ENCODE assay signal across 1 cellular context in the genomic region with DNA sequence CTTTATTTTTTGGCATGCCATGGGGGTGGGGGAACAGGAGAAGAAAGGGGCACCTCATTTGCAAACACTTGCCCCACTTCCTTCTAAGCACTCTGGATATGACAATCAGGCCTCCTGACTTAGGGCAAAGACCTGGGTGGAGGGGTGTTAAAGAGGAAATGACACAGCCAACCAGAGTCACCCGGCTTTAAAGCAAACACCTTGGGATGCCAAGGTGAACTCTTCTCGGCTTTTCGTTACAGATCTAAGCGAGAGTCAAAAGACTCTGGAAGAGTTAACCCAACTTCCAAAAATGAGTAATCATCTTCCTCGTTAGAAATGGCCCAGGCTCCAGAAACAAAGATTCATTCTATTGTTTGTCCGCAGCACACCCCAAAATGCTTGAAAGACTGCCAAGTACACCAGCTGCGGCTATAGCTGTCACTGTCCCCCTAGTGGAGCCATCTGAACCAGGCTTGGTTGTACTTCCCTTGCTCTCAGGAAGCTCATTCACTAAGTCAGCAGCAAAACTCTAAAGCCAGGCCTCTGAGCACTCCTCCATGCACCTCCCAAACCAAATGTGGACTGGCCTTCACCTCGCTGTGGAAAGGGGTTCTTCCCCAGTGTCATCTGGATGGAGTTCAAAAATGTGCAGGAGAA.
TF ChIP-seq lines count a peak whose summit lies in the region.

No MANE protein-coding gene starts in this region.

TF ChIP-seq in GM12878, 131 proteins besides CTCF, POLR2A, EP300 and RAD21 (continued from another document):
- TF ChIP-seq, protein P1, sequence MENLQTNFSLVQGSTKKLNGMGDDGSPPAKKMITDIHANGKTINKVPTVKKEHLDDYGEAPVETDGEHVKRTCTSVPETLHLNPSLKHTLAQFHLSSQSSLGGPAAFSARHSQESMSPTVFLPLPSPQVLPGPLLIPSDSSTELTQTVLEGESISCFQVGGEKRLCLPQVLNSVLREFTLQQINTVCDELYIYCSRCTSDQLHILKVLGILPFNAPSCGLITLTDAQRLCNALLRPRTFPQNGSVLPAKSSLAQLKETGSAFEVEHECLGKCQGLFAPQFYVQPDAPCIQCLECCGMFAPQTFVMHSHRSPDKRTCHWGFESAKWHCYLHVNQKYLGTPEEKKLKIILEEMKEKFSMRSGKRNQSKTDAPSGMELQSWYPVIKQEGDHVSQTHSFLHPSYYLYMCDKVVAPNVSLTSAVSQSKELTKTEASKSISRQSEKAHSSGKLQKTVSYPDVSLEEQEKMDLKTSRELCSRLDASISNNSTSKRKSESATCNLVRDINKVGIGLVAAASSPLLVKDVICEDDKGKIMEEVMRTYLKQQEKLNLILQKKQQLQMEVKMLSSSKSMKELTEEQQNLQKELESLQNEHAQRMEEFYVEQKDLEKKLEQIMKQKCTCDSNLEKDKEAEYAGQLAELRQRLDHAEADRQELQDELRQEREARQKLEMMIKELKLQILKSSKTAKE (IDR thresholded peaks at IDR 0.05; ENCODE audit: low read depth, poor library complexity, severe bottlenecking): peak; percentile 78
- 0 out of 2 replicates have a peak, but pooled peaks have one; percentile 18 for TF ChIP-seq RCOR1 (conservative IDR thresholded peaks at IDR 0.05; ENCODE audit: low read depth, low read length)
- TF ChIP-seq, protein P2, sequence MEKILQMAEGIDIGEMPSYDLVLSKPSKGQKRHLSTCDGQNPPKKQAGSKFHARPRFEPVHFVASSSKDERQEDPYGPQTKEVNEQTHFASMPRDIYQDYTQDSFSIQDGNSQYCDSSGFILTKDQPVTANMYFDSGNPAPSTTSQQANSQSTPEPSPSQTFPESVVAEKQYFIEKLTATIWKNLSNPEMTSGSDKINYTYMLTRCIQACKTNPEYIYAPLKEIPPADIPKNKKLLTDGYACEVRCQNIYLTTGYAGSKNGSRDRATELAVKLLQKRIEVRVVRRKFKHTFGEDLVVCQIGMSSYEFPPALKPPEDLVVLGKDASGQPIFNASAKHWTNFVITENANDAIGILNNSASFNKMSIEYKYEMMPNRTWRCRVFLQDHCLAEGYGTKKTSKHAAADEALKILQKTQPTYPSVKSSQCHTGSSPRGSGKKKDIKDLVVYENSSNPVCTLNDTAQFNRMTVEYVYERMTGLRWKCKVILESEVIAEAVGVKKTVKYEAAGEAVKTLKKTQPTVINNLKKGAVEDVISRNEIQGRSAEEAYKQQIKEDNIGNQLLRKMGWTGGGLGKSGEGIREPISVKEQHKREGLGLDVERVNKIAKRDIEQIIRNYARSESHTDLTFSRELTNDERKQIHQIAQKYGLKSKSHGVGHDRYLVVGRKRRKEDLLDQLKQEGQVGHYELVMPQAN (conservative IDR thresholded peaks at IDR 0.05): no peak
- TF ChIP-seq ZNF622 (IDR thresholded peaks at IDR 0.05): no peak
- peak; percentile 89 for TF ChIP-seq JUNB (IDR thresholded peaks at IDR 0.05)
- TF ChIP-seq LARP7 (IDR thresholded peaks at IDR 0.05): no peak
- peak; percentile 44; the same call in 1 of the 2 replicates for TF ChIP-seq RAD51 (IDR thresholded peaks at IDR 0.05)
- TF ChIP-seq, protein P3, sequence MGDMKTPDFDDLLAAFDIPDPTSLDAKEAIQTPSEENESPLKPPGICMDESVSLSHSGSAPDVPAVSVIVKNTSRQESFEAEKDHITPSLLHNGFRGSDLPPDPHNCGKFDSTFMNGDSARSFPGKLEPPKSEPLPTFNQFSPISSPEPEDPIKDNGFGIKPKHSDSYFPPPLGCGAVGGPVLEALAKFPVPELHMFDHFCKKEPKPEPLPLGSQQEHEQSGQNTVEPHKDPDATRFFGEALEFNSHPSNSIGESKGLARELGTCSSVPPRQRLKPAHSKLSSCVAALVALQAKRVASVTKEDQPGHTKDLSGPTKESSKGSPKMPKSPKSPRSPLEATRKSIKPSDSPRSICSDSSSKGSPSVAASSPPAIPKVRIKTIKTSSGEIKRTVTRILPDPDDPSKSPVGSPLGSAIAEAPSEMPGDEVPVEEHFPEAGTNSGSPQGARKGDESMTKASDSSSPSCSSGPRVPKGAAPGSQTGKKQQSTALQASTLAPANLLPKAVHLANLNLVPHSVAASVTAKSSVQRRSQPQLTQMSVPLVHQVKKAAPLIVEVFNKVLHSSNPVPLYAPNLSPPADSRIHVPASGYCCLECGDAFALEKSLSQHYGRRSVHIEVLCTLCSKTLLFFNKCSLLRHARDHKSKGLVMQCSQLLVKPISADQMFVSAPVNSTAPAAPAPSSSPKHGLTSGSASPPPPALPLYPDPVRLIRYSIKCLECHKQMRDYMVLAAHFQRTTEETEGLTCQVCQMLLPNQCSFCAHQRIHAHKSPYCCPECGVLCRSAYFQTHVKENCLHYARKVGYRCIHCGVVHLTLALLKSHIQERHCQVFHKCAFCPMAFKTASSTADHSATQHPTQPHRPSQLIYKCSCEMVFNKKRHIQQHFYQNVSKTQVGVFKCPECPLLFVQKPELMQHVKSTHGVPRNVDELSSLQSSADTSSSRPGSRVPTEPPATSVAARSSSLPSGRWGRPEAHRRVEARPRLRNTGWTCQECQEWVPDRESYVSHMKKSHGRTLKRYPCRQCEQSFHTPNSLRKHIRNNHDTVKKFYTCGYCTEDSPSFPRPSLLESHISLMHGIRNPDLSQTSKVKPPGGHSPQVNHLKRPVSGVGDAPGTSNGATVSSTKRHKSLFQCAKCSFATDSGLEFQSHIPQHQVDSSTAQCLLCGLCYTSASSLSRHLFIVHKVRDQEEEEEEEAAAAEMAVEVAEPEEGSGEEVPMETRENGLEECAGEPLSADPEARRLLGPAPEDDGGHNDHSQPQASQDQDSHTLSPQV (IDR thresholded peaks at IDR 0.05): 0 out of 2 replicates have a peak, but pooled peaks have one; percentile 51
- TF ChIP-seq NRF1 (conservative IDR thresholded peaks at IDR 0.05; ENCODE audit: low read depth, low read length): no peak
- peak; percentile 80 for TF ChIP-seq IKZF1 (conservative IDR thresholded peaks at IDR 0.05)
- peak; percentile 6 for TF ChIP-seq RELA (IDR thresholded peaks at IDR 0.05; ENCODE audit: borderline replicate concordance, partially characterized antibody)
- TF ChIP-seq CHD2 (IDR thresholded peaks at IDR 0.05; ENCODE audit: borderline replicate concordance, low read depth, low read length): peak; percentile 75
- TF ChIP-seq, protein P4, sequence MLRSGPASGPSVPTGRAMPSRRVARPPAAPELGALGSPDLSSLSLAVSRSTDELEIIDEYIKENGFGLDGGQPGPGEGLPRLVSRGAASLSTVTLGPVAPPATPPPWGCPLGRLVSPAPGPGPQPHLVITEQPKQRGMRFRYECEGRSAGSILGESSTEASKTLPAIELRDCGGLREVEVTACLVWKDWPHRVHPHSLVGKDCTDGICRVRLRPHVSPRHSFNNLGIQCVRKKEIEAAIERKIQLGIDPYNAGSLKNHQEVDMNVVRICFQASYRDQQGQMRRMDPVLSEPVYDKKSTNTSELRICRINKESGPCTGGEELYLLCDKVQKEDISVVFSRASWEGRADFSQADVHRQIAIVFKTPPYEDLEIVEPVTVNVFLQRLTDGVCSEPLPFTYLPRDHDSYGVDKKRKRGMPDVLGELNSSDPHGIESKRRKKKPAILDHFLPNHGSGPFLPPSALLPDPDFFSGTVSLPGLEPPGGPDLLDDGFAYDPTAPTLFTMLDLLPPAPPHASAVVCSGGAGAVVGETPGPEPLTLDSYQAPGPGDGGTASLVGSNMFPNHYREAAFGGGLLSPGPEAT (IDR thresholded peaks at IDR 0.05; ENCODE audit: low read depth): peak; percentile 71; the same call in 1 of the 2 replicates
- TF ChIP-seq JUND (IDR thresholded peaks at IDR 0.05; ENCODE audit: low read depth, low read length): peak; percentile 85
- no peak for TF ChIP-seq PML (IDR thresholded peaks at IDR 0.05; ENCODE audit: low read length)
- peak; percentile 31 for TF ChIP-seq MEF2B (IDR thresholded peaks at IDR 0.05; ENCODE audit: partially characterized antibody, poor library complexity, severe bottlenecking)
- TF ChIP-seq CREM (IDR thresholded peaks at IDR 0.05; ENCODE audit: low read depth): peak; percentile 67
- TF ChIP-seq ZNF384 (IDR thresholded peaks at IDR 0.05; ENCODE audit: borderline replicate concordance, low read depth, low read length): no peak
- TF ChIP-seq RBBP5 (conservative IDR thresholded peaks at IDR 0.05): 0 out of 2 replicates have a peak, but pooled peaks have one; percentile 15
- TF ChIP-seq TCF7 (IDR thresholded peaks at IDR 0.05; ENCODE audit: borderline replicate concordance): no peak
- peak; percentile 55; the same call in 1 of the 2 replicates for TF ChIP-seq WRNIP1 (IDR thresholded peaks at IDR 0.05; ENCODE audit: borderline replicate concordance, low read depth, low read length)
- TF ChIP-seq HCFC1 (IDR thresholded peaks at IDR 0.05; ENCODE audit: low read length): no peak
- TF ChIP-seq, protein P5, sequence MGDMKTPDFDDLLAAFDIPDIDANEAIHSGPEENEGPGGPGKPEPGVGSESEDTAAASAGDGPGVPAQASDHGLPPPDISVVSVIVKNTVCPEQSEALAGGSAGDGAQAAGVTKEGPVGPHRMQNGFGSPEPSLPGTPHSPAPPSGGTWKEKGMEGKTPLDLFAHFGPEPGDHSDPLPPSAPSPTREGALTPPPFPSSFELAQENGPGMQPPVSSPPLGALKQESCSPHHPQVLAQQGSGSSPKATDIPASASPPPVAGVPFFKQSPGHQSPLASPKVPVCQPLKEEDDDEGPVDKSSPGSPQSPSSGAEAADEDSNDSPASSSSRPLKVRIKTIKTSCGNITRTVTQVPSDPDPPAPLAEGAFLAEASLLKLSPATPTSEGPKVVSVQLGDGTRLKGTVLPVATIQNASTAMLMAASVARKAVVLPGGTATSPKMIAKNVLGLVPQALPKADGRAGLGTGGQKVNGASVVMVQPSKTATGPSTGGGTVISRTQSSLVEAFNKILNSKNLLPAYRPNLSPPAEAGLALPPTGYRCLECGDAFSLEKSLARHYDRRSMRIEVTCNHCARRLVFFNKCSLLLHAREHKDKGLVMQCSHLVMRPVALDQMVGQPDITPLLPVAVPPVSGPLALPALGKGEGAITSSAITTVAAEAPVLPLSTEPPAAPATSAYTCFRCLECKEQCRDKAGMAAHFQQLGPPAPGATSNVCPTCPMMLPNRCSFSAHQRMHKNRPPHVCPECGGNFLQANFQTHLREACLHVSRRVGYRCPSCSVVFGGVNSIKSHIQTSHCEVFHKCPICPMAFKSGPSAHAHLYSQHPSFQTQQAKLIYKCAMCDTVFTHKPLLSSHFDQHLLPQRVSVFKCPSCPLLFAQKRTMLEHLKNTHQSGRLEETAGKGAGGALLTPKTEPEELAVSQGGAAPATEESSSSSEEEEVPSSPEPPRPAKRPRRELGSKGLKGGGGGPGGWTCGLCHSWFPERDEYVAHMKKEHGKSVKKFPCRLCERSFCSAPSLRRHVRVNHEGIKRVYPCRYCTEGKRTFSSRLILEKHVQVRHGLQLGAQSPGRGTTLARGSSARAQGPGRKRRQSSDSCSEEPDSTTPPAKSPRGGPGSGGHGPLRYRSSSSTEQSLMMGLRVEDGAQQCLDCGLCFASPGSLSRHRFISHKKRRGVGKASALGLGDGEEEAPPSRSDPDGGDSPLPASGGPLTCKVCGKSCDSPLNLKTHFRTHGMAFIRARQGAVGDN (IDR thresholded peaks at IDR 0.05): peak; percentile 86
- TF ChIP-seq DPF2 (IDR thresholded peaks at IDR 0.05): peak; percentile 91
- peak; percentile 79; the same call in 1 of the 2 replicates for TF ChIP-seq FOXM1 (IDR thresholded peaks at IDR 0.05; ENCODE audit: low read depth, low read length)
- peak; percentile 78 for TF ChIP-seq BCL11A (IDR thresholded peaks at IDR 0.05; ENCODE audit: low read depth, low read length)
- TF ChIP-seq RUNX3 (IDR thresholded peaks at IDR 0.05; ENCODE audit: low read length): peak; percentile 59
